ENCODE assay signal across 11 cellular contexts in genomic region chr6:14875678-14876063, GRCh38.
A peak's percentile ranks its signal among the peaks of the same experiment; 100 is the strongest.
DNase-seq lines count a peak whose midpoint lies in the region; ATAC-seq lines count a peak whose summit lies in the region.
"Had no signal": no experiment of that assay in that cellular context is flagged by ENCODE, and none has a peak within 500 bp of the region (broad histone marks: within the 10 kb centered on the region; RNA-seq: fewer than 3 reads in every experiment).

No MANE protein-coding gene starts in this region.

- H3K27ac Mint-ChIP-seq in stimulated activated naive B cell treated with anti-CD40 and anti-IgM and Interleukin-4, amounts not matched to agents 10 μg/mL and 1 μg/mL and 100 μg/mL, for 72 hours: peak overlapping the region; percentile 93
- H3K27ac Mint-ChIP-seq: IgD-negative memory B cell had no signal

- DNase-seq in stimulated activated CD4-positive, alpha-beta T cell treated with anti-CD3 and anti-CD28 coated beads, Interleukin-15, amount 100 ng/mL, for 24 hours: peak; percentile 63
- no peak for DNase-seq in stimulated activated CD4-positive, alpha-beta T cell treated with anti-CD3 and anti-CD28 coated beads, Interleukin-2, amount 100 ng/mL, for 48 hours
- peak; percentile 71 for DNase-seq in stimulated activated naive B cell treated with anti-CD40 and anti-IgM and Interleukin-4, amounts not matched to agents 10 μg/mL and 1 μg/mL and 100 μg/mL, for 72 hours
- DNase-seq in NCI-H774 (lab: John Stamatoyannopoulos, UW) (no peak), NCI-H748 treated with DMSO at 0.1 percent for 48 hours (lab: John Stamatoyannopoulos, UW) (no peak), NCI-H2081 treated with DMSO at 0.1 percent for 48 hours (lab: John Stamatoyannopoulos, UW) (no peak)

- ATAC-seq in GM21825 (IDR thresholded peaks at IDR 0.05; ENCODE audit: unreplicated experiment) (peak; percentile 50), HG03460 (IDR thresholded peaks at IDR 0.05; ENCODE audit: unreplicated experiment) (peak; percentile 44)
- ATAC-seq in stimulated activated naive B cell treated with anti-CD40 and anti-IgM and Interleukin-4, amounts not matched to agents 10 μg/mL and 1 μg/mL and 100 μg/mL, for 72 hours (replicated peaks): peak; percentile 73 to 75
- ATAC-seq: sciatic nerve had no signal

- peaks cover 45 to 80% of the 10 kb centered on the region in 2 donors for H3K4me1 Mint-ChIP-seq in stimulated activated naive B cell treated with anti-CD40 and anti-IgM and Interleukin-4, amounts not matched to agents 10 μg/mL and 1 μg/mL and 100 μg/mL, for 72 hours

- no peak overlapping the region for H3K4me3 Mint-ChIP-seq in stimulated activated naive B cell treated with anti-CD40 and anti-IgM and Interleukin-4, amounts not matched to agents 10 μg/mL and 1 μg/mL and 100 μg/mL, for 72 hours
- H3K4me3 Mint-ChIP-seq: memory B cell had no signal

- H3K9me3 Mint-ChIP-seq in stimulated activated naive B cell treated with anti-CD40 and anti-IgM and Interleukin-4, amounts not matched to agents 10 μg/mL and 1 μg/mL and 100 μg/mL, for 72 hours: peaks cover 3 to 4% of the 10 kb centered on the region in 2 donors
- H3K9me3 Mint-ChIP-seq: IgD-negative memory B cell, memory B cell had no signal

- peaks cover 0 to 10% of the 10 kb centered on the region in 2 donors for H3K36me3 Mint-ChIP-seq in stimulated activated naive B cell treated with anti-CD40 and anti-IgM and Interleukin-4, amounts not matched to agents 10 μg/mL and 1 μg/mL and 100 μg/mL, for 72 hours
- H3K36me3 Mint-ChIP-seq: memory B cell had no signal

- H3K27me3 Mint-ChIP-seq in stimulated activated naive B cell treated with anti-CD40 and anti-IgM and Interleukin-4, amounts not matched to agents 10 μg/mL and 1 μg/mL and 100 μg/mL, for 72 hours: no peaks in the 10 kb centered on the region
- H3K27me3 Mint-ChIP-seq: IgD-negative memory B cell, memory B cell had no signal

Comparison
In these comparisons a context has a peak if more than half of its experiments do, and no peak if none do; other contexts are left out.
1. DNase-seq: peak in stimulated activated CD4-positive, alpha-beta T cell treated with anti-CD3 and anti-CD28 coated beads, Interleukin-15, amount 100 ng/mL, for 24 hours (single experiment) and stimulated activated naive B cell treated with anti-CD40 and anti-IgM and Interleukin-4, amounts not matched to agents 10 μg/mL and 1 μg/mL and 100 μg/mL, for 72 hours (single experiment); none in stimulated activated CD4-positive, alpha-beta T cell treated with anti-CD3 and anti-CD28 coated beads, Interleukin-2, amount 100 ng/mL, for 48 hours (0 of 2), NCI-H774 (single experiment), NCI-H748 treated with DMSO at 0.1 percent for 48 hours (single experiment) and NCI-H2081 treated with DMSO at 0.1 percent for 48 hours (single experiment).
2. Peak in every context shown above with its lines, with median percentiles within 50 percentile points of each other: ATAC-seq.